In genomic region chr6:38783436-38784228, GRCh38 we compare ENCODE assay signal across 1 cellular context.
TF ChIP-seq lines count a peak whose summit lies in the region.

No MANE protein-coding gene starts in this region.

TF ChIP-seq in GM23338, 12 proteins besides CTCF, POLR2A, EP300 and RAD21 (continued from another document):
- TF ChIP-seq ZNF462 (CRISPR knock-in tag; IDR thresholded peaks at IDR 0.05) (no peak), STAT1 (IDR thresholded peaks at IDR 0.05; ENCODE audit: unreplicated experiment) (no peak), EZH2phosphoT487 (IDR thresholded peaks at IDR 0.05; ENCODE audit: unreplicated experiment) (no peak), CREB1 (CRISPR knock-in tag; IDR thresholded peaks at IDR 0.05; ENCODE audit: low read depth) (no peak), POLR2AphosphoS5 (IDR thresholded peaks at IDR 0.05; ENCODE audit: low read depth) (no peak), JUNB (IDR thresholded peaks at IDR 0.05; ENCODE audit: unreplicated experiment) (no peak), EZH2 (IDR thresholded peaks at IDR 0.05; ENCODE audit: low read depth, unreplicated experiment) (no peak)
- TF ChIP-seq, protein P1, sequence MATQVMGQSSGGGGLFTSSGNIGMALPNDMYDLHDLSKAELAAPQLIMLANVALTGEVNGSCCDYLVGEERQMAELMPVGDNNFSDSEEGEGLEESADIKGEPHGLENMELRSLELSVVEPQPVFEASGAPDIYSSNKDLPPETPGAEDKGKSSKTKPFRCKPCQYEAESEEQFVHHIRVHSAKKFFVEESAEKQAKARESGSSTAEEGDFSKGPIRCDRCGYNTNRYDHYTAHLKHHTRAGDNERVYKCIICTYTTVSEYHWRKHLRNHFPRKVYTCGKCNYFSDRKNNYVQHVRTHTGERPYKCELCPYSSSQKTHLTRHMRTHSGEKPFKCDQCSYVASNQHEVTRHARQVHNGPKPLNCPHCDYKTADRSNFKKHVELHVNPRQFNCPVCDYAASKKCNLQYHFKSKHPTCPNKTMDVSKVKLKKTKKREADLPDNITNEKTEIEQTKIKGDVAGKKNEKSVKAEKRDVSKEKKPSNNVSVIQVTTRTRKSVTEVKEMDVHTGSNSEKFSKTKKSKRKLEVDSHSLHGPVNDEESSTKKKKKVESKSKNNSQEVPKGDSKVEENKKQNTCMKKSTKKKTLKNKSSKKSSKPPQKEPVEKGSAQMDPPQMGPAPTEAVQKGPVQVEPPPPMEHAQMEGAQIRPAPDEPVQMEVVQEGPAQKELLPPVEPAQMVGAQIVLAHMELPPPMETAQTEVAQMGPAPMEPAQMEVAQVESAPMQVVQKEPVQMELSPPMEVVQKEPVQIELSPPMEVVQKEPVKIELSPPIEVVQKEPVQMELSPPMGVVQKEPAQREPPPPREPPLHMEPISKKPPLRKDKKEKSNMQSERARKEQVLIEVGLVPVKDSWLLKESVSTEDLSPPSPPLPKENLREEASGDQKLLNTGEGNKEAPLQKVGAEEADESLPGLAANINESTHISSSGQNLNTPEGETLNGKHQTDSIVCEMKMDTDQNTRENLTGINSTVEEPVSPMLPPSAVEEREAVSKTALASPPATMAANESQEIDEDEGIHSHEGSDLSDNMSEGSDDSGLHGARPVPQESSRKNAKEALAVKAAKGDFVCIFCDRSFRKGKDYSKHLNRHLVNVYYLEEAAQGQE (IDR thresholded peaks at IDR 0.05; ENCODE audit: unreplicated experiment) = no peak
